In genomic region chr7:107879400-107880035, GRCh38 we compare ENCODE assay signal across 1 cellular context.
TF ChIP-seq lines count a peak whose summit lies in the region.

No MANE protein-coding gene starts in this region.

TF ChIP-seq in K562, 482 proteins besides CTCF, POLR2A, EP300 and RAD21 (continued from another document and continues in another):
- TF ChIP-seq BCLAF1 (IDR thresholded peaks at IDR 0.05; ENCODE audit: borderline replicate concordance in 1 of 2, control insufficient read depth in 1 of 2, low read depth in 2 of 2, low read length in 1 of 2): no peak
- 0 out of 2 replicates have a peak, but pooled peaks have one; percentile 23 for TF ChIP-seq MECOM (CRISPR knock-in tag; IDR thresholded peaks at IDR 0.05)
- TF ChIP-seq SP2 (IDR thresholded peaks at IDR 0.05; ENCODE audit: extremely low read depth, low read depth, low read length, poor library complexity, severe bottlenecking): no peak
- no peak for TF ChIP-seq ZKSCAN3 (CRISPR knock-in tag; IDR thresholded peaks at IDR 0.05)
- TF ChIP-seq ETV6 (IDR thresholded peaks at IDR 0.05; ENCODE audit: borderline replicate concordance in 1 of 2, low read depth in 2 of 2, low read length in 1 of 2): no peak
- no peak for TF ChIP-seq ETV6 (CRISPR knock-in tag; IDR thresholded peaks at IDR 0.05; ENCODE audit: borderline replicate concordance)
- no peak for TF ChIP-seq KLF1 (tag; IDR thresholded peaks at IDR 0.05)
- TF ChIP-seq CHAMP1 (IDR thresholded peaks at IDR 0.05): no peak
- TF ChIP-seq SIN3A (IDR thresholded peaks at IDR 0.05; ENCODE audit: borderline replicate concordance in 2 of 2, control insufficient read depth in 1 of 2, low read depth in 2 of 2, low read length in 2 of 2): no peak
- no peak for TF ChIP-seq MEF2A (IDR thresholded peaks at IDR 0.05; ENCODE audit: control insufficient read depth, low read depth, low read length)
- no peak for TF ChIP-seq ZNF511 (CRISPR knock-in tag; IDR thresholded peaks at IDR 0.05)
- no peak for TF ChIP-seq FOXP1 (CRISPR knock-in tag; IDR thresholded peaks at IDR 0.05)
- TF ChIP-seq POLR2G (IDR thresholded peaks at IDR 0.05; ENCODE audit: low read depth, low read length): no peak
- no peak for TF ChIP-seq ZFP91 (CRISPR knock-in tag; IDR thresholded peaks at IDR 0.05)
- TF ChIP-seq ATF3 (IDR thresholded peaks at IDR 0.05): peak; percentile 92
- peak; percentile 82; the same call in 1 of the 2 replicates for TF ChIP-seq ATF3 (CRISPR knock-in tag; conservative IDR thresholded peaks at IDR 0.05)
- peak in 1 of 2 experiments; percentile 71; a peak in 2 of 4 replicates for TF ChIP-seq ARNT (IDR thresholded peaks at IDR 0.05)
- TF ChIP-seq GTF3C2 (IDR thresholded peaks at IDR 0.05; ENCODE audit: borderline replicate concordance, extremely low read depth, insufficient read length): no peak
- no peak for TF ChIP-seq ZNF354B (CRISPR knock-in tag; IDR thresholded peaks at IDR 0.05)
- TF ChIP-seq RERE (CRISPR knock-in tag; IDR thresholded peaks at IDR 0.05; ENCODE audit: borderline replicate concordance): no peak
- TF ChIP-seq TBP (optimal IDR thresholded peaks at IDR 0.05; ENCODE audit: low read depth, low read length): no peak
- no peak for TF ChIP-seq ZNF592 (IDR thresholded peaks at IDR 0.05)
- TF ChIP-seq NRF1 (conservative IDR thresholded peaks at IDR 0.05 in 1 of 2, IDR thresholded peaks at IDR 0.05 in 1 of 2): no peak
- TF ChIP-seq HDGF (IDR thresholded peaks at IDR 0.05): no peak
- TF ChIP-seq HNRNPUL1 (IDR thresholded peaks at IDR 0.05; ENCODE audit: low read length): no peak
- no peak for TF ChIP-seq ZNF197 (CRISPR knock-in tag; IDR thresholded peaks at IDR 0.05; ENCODE audit: low read depth)
- no peak for TF ChIP-seq ZHX1 (conservative IDR thresholded peaks at IDR 0.05; ENCODE audit: low read length)
- no peak for TF ChIP-seq MED1 (CRISPR knock-in tag; IDR thresholded peaks at IDR 0.05; ENCODE audit: borderline replicate concordance)
- peak; percentile 43; the same call in 1 of the 2 replicates for TF ChIP-seq ZNF384 (IDR thresholded peaks at IDR 0.05; ENCODE audit: low read depth, low read length)
